9 cellular contexts compared by ENCODE assay signal in genomic region chr2:108169982-108170625, GRCh38.
DNase-seq lines count a peak whose midpoint lies in the region; ATAC-seq and TF ChIP-seq lines count a peak whose summit lies in the region.
"Had no signal": no experiment of that assay in that cellular context is flagged by ENCODE, and none has a peak within 500 bp of the region (broad histone marks: within the 10 kb centered on the region; RNA-seq: fewer than 3 reads in every experiment).

No MANE protein-coding gene starts in this region.

- no peak overlapping the region for H3K4me3 ChIP-seq in right atrium auricular region
- no peak overlapping the region for H3K4me3 ChIP-seq in PC-9
- H3K4me3 ChIP-seq in fibroblast of villous mesenchyme (ENCODE audit: low read depth, low read length), result no peak overlapping the region
- H3K4me3 ChIP-seq: SJCRH30 had no signal

- TF ChIP-seq CTCF in right atrium auricular region (IDR thresholded peaks at IDR 0.05) (peak; percentile 19 to 52), PC-9 (conservative IDR thresholded peaks at IDR 0.05) (peak; percentile 63; the same call in 1 of the 2 replicates), fibroblast of villous mesenchyme (IDR thresholded peaks at IDR 0.05; ENCODE audit: insufficient read depth, low read depth, low read length) (peak; percentile 51)

- H3K9me3 ChIP-seq in right atrium auricular region (no peaks in the 10 kb centered on the region), PC-9 (ENCODE audit: insufficient read depth, low read depth) (no peaks in the 10 kb centered on the region)
- H3K9me3 ChIP-seq: SJCRH30 had no signal

- H3K79me2 ChIP-seq in PC-9 (ENCODE audit: low read depth), result no peaks in the 10 kb centered on the region

- ATAC-seq in left cardiac atrium (no peak), GM18511 (IDR thresholded peaks at IDR 0.05; ENCODE audit: unreplicated experiment) (no peak), left colon (no peak)

- H3K9me2 ChIP-seq in PC-9 (ENCODE audit: insufficient read depth), result no peaks in the 10 kb centered on the region

- H2AFZ ChIP-seq in PC-9, result no peak overlapping the region

- H3K27ac ChIP-seq in right atrium auricular region (no peak overlapping the region), PC-9 (no peak overlapping the region)
- H3K27ac ChIP-seq: SJCRH30 had no signal

- no TSS peak for BruUV-seq in PC-9 (replicated peaks; lab: Mats Ljungman, UMichigan)

- H3K36me3 ChIP-seq in right atrium auricular region, result no peaks in the 10 kb centered on the region
- H3K36me3 ChIP-seq in PC-9 (ENCODE audit: low read depth), result no peaks in the 10 kb centered on the region
- H3K36me3 ChIP-seq: SJCRH30 had no signal

- no peaks in the 10 kb centered on the region for H3K4me1 ChIP-seq in right atrium auricular region
- H3K4me1 ChIP-seq in PC-9 (replicated peaks; ENCODE audit: insufficient read depth), result no peaks in the 10 kb centered on the region
- H3K4me1 ChIP-seq: SJCRH30 had no signal

- no peaks in the 10 kb centered on the region for H4K20me1 ChIP-seq in PC-9 (ENCODE audit: insufficient read depth)

- intact Hi-C loops in left cardiac atrium (cut with DNase I) (no loop called here), PC-9 (cut with micrococcal nuclease; ENCODE audit: unreplicated experiment) (no loop called here), left colon (cut with DNase I, micrococcal nuclease) (no loop called here)

- H3K27me3 ChIP-seq in right atrium auricular region (no peaks in the 10 kb centered on the region), PC-9 (ENCODE audit: insufficient read depth, low read depth) (peaks cover 9% of the 10 kb centered on the region)
- H3K27me3 ChIP-seq: SJCRH30 had no signal

- no peak overlapping the region for H3K4me2 ChIP-seq in PC-9

- H3F3A ChIP-seq in PC-9 (ENCODE audit: insufficient read depth, low read depth), result no peaks in the 10 kb centered on the region

- POLR2A ChIA-PET in PC-9 (lab: Charles Lee; ENCODE audit: unreplicated experiment), result no interaction called here

- CTCF ChIA-PET in PC-9 (lab: Charles Lee), result interaction anchor here (1.2 kb wide), 1 partner anchor 522 kb away, joined by 3 read pairs; no protein-coding TSS in a partner anchor

- no peak for DNase-seq in right atrium auricular region (ENCODE audit: low spot score)
- DNase-seq in left cardiac atrium, result no peak
- no peak for DNase-seq in PC-9
- DNase-seq in fibroblast of villous mesenchyme (ENCODE audit: low read depth), result peak; percentile 24
- no peak for DNase-seq in left colon
- no peak for DNase-seq in effector CD4-positive, alpha-beta T cell
- no peak for DNase-seq in NCI-H2196 (lab: John Stamatoyannopoulos, UW; ENCODE audit: unreplicated experiment)
